Comparison of ENCODE assay signal across 31 cellular contexts in genomic region chr4:4766570-4766969, GRCh38.
"Had no signal": no experiment of that assay in that cellular context is flagged by ENCODE, and none has a peak within 500 bp of the region (broad histone marks: within the 10 kb centered on the region; RNA-seq: fewer than 3 reads in every experiment).

No MANE protein-coding gene starts in this region.

- H3K9me3 ChIP-seq: body of pancreas, pancreas, prostate gland, suprapubic skin had no signal

- H3K27ac Mint-ChIP-seq: activated CD4-positive, alpha-beta memory T cell treated with anti-CD3 and anti-CD28 coated beads, Interleukin-2, amount 10 ng/mL, durations not matched to agents 7 days and 5 days; activated CD4-positive, alpha-beta T cell treated with anti-CD3 and anti-CD28 coated beads, Interleukin-2, amount 10 ng/mL, durations not matched to agents 24 days and 14 days; activated naive CD8-positive, alpha-beta T cell; effector memory CD8-positive, alpha-beta T cell; naive thymus-derived CD8-positive, alpha-beta T cell; T-helper 17 cell had no signal

- H3K27ac ChIP-seq: body of pancreas, cardiac muscle cell, pancreas, prostate gland, skin epidermis, suprapubic skin, tibial artery had no signal

- H3K27me3 Mint-ChIP-seq: activated CD4-positive, alpha-beta T cell treated with anti-CD3 and anti-CD28 coated beads, Interleukin-2, amount 10 ng/mL, durations not matched to agents 24 days and 14 days; activated naive CD8-positive, alpha-beta T cell; T-helper 17 cell had no signal

- H3K4me1 ChIP-seq: body of pancreas, pancreas, prostate gland, tibial artery had no signal

- H3K27me3 ChIP-seq: body of pancreas, cardiac muscle cell, pancreas, suprapubic skin, tibial artery had no signal

- H3K4me3 ChIP-seq: body of pancreas, cardiac muscle cell, pancreas, prostate gland, skin epidermis, suprapubic skin, tibial artery had no signal

- H3K4me3 Mint-ChIP-seq: activated CD4-positive, alpha-beta memory T cell treated with anti-CD3 and anti-CD28 coated beads, Interleukin-2, amount 10 ng/mL, durations not matched to agents 7 days and 5 days; activated CD4-positive, alpha-beta T cell treated with anti-CD3 and anti-CD28 coated beads, Interleukin-2, amount 10 ng/mL, durations not matched to agents 24 days and 14 days; activated naive CD8-positive, alpha-beta T cell; effector memory CD8-positive, alpha-beta T cell; naive thymus-derived CD8-positive, alpha-beta T cell; neural crest cell; T-helper 17 cell had no signal

- DNase-seq: activated CD4-positive, alpha-beta memory T cell treated with anti-CD3 and anti-CD28 coated beads, Interleukin-2, amount 10 ng/mL, durations not matched to agents 7 days and 5 days; activated CD4-positive, alpha-beta T cell treated with anti-CD3 and anti-CD28 coated beads, Interleukin-2, amount 10 ng/mL, durations not matched to agents 24 days and 14 days; activated CD4-positive, CD25-positive, alpha-beta regulatory T cell treated with anti-CD3 and anti-CD28 coated beads, Interleukin-2, amount 50 U/mL, for 72 hours; activated naive CD4-positive, alpha-beta T cell treated with Interleukin-2 at 50 U/mL for 16 hours; activated T-cell treated with anti-CD3 and anti-CD28 coated beads, Interleukin-2, amount 50 U/mL, for 48 hours; anterior cingulate cortex; body of pancreas; cerebellar nuclear complex; cortex of kidney; effector memory CD8-positive, alpha-beta T cell; erythroblast; foreskin fibroblast; head of caudate nucleus; hippocampal formation; kidney; left colon; mammary epithelial cell; naive thymus-derived CD8-positive, alpha-beta T cell; nucleus accumbens; pancreas; retina; stimulated activated naive CD4-positive, alpha-beta T cell; T-helper 17 cell; tibial artery had no signal

- H3K9me3 Mint-ChIP-seq: effector memory CD8-positive, alpha-beta T cell had no signal

- ATAC-seq: body of pancreas; effector memory CD8-positive, alpha-beta T cell; left colon; naive thymus-derived CD8-positive, alpha-beta T cell; pancreas; sciatic nerve; T-helper 17 cell had no signal

- H3K36me3 ChIP-seq: cardiac muscle cell, pancreas, prostate gland, suprapubic skin, tibial artery had no signal
